ENCODE assay signal across 8 cellular contexts in genomic region chr1:117367769-117368059, GRCh38. TPM values are rescaled to one million over a fixed set of nuclear protein-coding genes. Genes with fewer than 3 reads are reported as not detected.
A peak's percentile ranks its signal among the peaks of the same experiment; 100 is the strongest.
DNase-seq lines count a peak whose midpoint lies in the region; ATAC-seq and TF ChIP-seq lines count a peak whose summit lies in the region.

No MANE protein-coding gene starts in this region.

- peaks cover 60% of the 10 kb centered on the region for H3K4me1 Mint-ChIP-seq in activated T-helper 1 cell treated with anti-CD3 and anti-CD28 coated beads, Interleukin-12 subunit alpha, Interleukin-12 subunit beta, Interleukin-2, Interleukin-4 antibody, amounts not matched to agents 30 ng/mL and 10 ng/mL and 1 ng/mL, durations not matched to agents 14 hours and 24 hours and 36 hours (ENCODE audit: low read depth)

- no peaks in the 10 kb centered on the region for H3K9me3 ChIP-seq in iPS DF 6.9 (ENCODE audit: control insufficient read depth, insufficient read depth, low read length)
- H3K9me3 ChIP-seq in stomach: no peaks in the 10 kb centered on the region

- H3K4me3 Mint-ChIP-seq in activated T-helper 1 cell treated with anti-CD3 and anti-CD28 coated beads, Interleukin-12 subunit alpha, Interleukin-12 subunit beta, Interleukin-2, Interleukin-4 antibody, amounts not matched to agents 30 ng/mL and 10 ng/mL and 1 ng/mL, durations not matched to agents 14 hours and 24 hours and 36 hours: peak overlapping the region; percentile 97

- H3K36me3 ChIP-seq in iPS DF 6.9 (ENCODE audit: control insufficient read depth, insufficient read depth, low read length) (no peaks in the 10 kb centered on the region), stomach (no peaks in the 10 kb centered on the region)

- peaks cover 2% of the 10 kb centered on the region for H3K36me3 Mint-ChIP-seq in activated T-helper 1 cell treated with anti-CD3 and anti-CD28 coated beads, Interleukin-12 subunit alpha, Interleukin-12 subunit beta, Interleukin-2, Interleukin-4 antibody, amounts not matched to agents 30 ng/mL and 10 ng/mL and 1 ng/mL, durations not matched to agents 14 hours and 24 hours and 36 hours (ENCODE audit: low read depth)

- H3K27me3 Mint-ChIP-seq in activated T-helper 1 cell treated with anti-CD3 and anti-CD28 coated beads, Interleukin-12 subunit alpha, Interleukin-12 subunit beta, Interleukin-2, Interleukin-4 antibody, amounts not matched to agents 30 ng/mL and 10 ng/mL and 1 ng/mL, durations not matched to agents 14 hours and 24 hours and 36 hours (ENCODE audit: insufficient read depth): no peaks in the 10 kb centered on the region

- H3K27ac ChIP-seq in iPS DF 6.9 (ENCODE audit: low read length) (no peak overlapping the region), stomach (peak overlapping the region; percentile 97 to 100 (median 98))

- H3K4me1 ChIP-seq in iPS DF 6.9 (ENCODE audit: control insufficient read depth, insufficient read depth, low read length): peaks cover 7% of the 10 kb centered on the region; the same call in 1 of the 2 replicates
- H3K4me1 ChIP-seq in stomach: peaks cover 19 to 76% (median 46%) of the 10 kb centered on the region in 4 donors

- peak; percentile 21 for DNase-seq in D341Med (ENCODE audit: low spot score)
- peak; percentile 18 for DNase-seq in activated T-helper 1 cell treated with anti-CD3 and anti-CD28 coated beads, Interleukin-12 subunit alpha, Interleukin-12 subunit beta, Interleukin-2, Interleukin-4 antibody, amounts not matched to agents 30 ng/mL and 10 ng/mL and 1 ng/mL, durations not matched to agents 14 hours and 24 hours and 36 hours (ENCODE audit: low spot score)
- no peak for DNase-seq in iPS DF 6.9 (ENCODE audit: low read depth, low spot score)
- no peak for DNase-seq in stomach
- DNase-seq in mesenteric fat pad (ENCODE audit: low spot score): no peak
- no peak for DNase-seq in GM03348 (ENCODE audit: low spot score)
- no peak for DNase-seq in activated effector memory CD4-positive, alpha-beta T cell treated with Interleukin-2 at 50 U/mL for 16 hours

- TF ChIP-seq CTCF in stomach (IDR thresholded peaks at IDR 0.05): no peak

- TF ChIP-seq POLR2A in stomach (IDR thresholded peaks at IDR 0.05): no peak

- H3K9me3 Mint-ChIP-seq in activated T-helper 1 cell treated with anti-CD3 and anti-CD28 coated beads, Interleukin-12 subunit alpha, Interleukin-12 subunit beta, Interleukin-2, Interleukin-4 antibody, amounts not matched to agents 30 ng/mL and 10 ng/mL and 1 ng/mL, durations not matched to agents 14 hours and 24 hours and 36 hours: no peaks in the 10 kb centered on the region

- H3K27ac Mint-ChIP-seq in activated T-helper 1 cell treated with anti-CD3 and anti-CD28 coated beads, Interleukin-12 subunit alpha, Interleukin-12 subunit beta, Interleukin-2, Interleukin-4 antibody, amounts not matched to agents 30 ng/mL and 10 ng/mL and 1 ng/mL, durations not matched to agents 14 hours and 24 hours and 36 hours: peak overlapping the region; percentile 88

- H3K4me3 ChIP-seq in iPS DF 6.9 (ENCODE audit: low read length): peak overlapping the region; percentile 94; the same call in 1 of the 2 replicates
- H3K4me3 ChIP-seq in stomach: peak overlapping the region; percentile 85 to 91 (median 86)

- no CpG with 5 or more reads among the region's 11 CpGs for WGBS in iPS DF 6.9 (ENCODE audit: insufficient coverage, insufficient read length)
- WGBS in stomach, 5 donors: 0 to 1% (median 0%) methylated on average over 11 of the region's 11 CpGs

- TF ChIP-seq EP300 in stomach (IDR thresholded peaks at IDR 0.05): no peak

- H3K27me3 ChIP-seq in iPS DF 6.9 (ENCODE audit: control insufficient read depth, insufficient read depth, low read length) (no peaks in the 10 kb centered on the region; the same call in 1 of the 2 replicates), stomach (no peaks in the 10 kb centered on the region)

- ATAC-seq in HG02938 (IDR thresholded peaks at IDR 0.05; ENCODE audit: unreplicated experiment): peak; percentile 6

- intact Hi-C loops in activated T-helper 1 cell treated with anti-CD3 and anti-CD28 coated beads, Interleukin-12 subunit alpha, Interleukin-12 subunit beta, Interleukin-2, Interleukin-4 antibody, amounts not matched to agents 30 ng/mL and 10 ng/mL and 1 ng/mL, durations not matched to agents 14 hours and 24 hours and 36 hours (cut with micrococcal nuclease): loop anchor here (1.0 to 10.0 kb wide), 11 partner anchors 55 to 1777 kb away; partner anchors contain the start of genes GDAP2, TENT5C, TTF2 and WARS2
- intact Hi-C loops in stomach (cut with DNase I; ENCODE audit: low total_unique reads): no loop called here

RNA-seq across cellular contexts. Expression of gene MAN1A2, which starts 0.5 kb away (rescaled TPM):
- total RNA-seq in activated T-helper 1 cell treated with anti-CD3 and anti-CD28 coated beads, Interleukin-12 subunit alpha, Interleukin-12 subunit beta, Interleukin-2, Interleukin-4 antibody, amounts not matched to agents 30 ng/mL and 10 ng/mL and 1 ng/mL, durations not matched to agents 14 hours and 24 hours and 36 hours: 30.1 and 32.5 TPM in 2 replicates
- 10 to 100 TPM; 16.9 to 83.2 (median 56.9) TPM for total RNA-seq in stomach
- 1 to 10 TPM; 3.5 to 5.0 (median 4.2) TPM for polyA plus RNA-seq in stomach
- 40.9 TPM for total RNA-seq in mesenteric fat pad

Comparison
In these comparisons a context has a peak if more than half of its experiments do, and no peak if none do; other contexts are left out.
1. DNase-seq: peak in D341Med (single experiment) and activated T-helper 1 cell treated with anti-CD3 and anti-CD28 coated beads, Interleukin-12 subunit alpha, Interleukin-12 subunit beta, Interleukin-2, Interleukin-4 antibody, amounts not matched to agents 30 ng/mL and 10 ng/mL and 1 ng/mL, durations not matched to agents 14 hours and 24 hours and 36 hours (single experiment); none in iPS DF 6.9 (single experiment), stomach (single experiment), mesenteric fat pad (single experiment), GM03348 (single experiment) and activated effector memory CD4-positive, alpha-beta T cell treated with Interleukin-2 at 50 U/mL for 16 hours (single experiment).